ENCODE assay signal across 28 cellular contexts in the genomic region with DNA sequence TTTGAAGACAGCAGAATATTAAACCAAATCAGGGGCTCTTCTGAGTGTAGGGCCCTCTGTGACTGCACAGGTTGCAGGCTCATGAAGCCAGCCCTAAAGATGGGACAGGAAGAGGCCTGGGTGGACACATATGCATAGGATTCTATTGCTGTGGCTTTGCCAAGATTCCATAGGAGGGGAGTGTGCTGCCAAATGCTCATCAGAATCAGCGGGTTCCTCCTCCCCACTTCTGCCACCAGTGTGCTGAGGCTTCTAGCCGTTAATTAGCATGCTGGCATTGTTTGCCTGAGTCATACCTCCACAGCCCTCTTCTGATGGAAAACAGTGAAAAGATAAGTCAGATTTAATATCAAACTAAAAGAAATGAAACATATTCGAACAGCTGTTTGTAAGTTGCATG.
DNase-seq lines count a peak whose midpoint lies in the region; ATAC-seq, FAIRE-seq and TF ChIP-seq lines count a peak whose summit lies in the region.
"Had no signal": no experiment of that assay in that cellular context is flagged by ENCODE, and none has a peak within 500 bp of the region (broad histone marks: within the 10 kb centered on the region; RNA-seq: fewer than 3 reads in every experiment).

No MANE protein-coding gene starts in this region.

- H3K4me1 ChIP-seq in endodermal cell (ENCODE audit: control insufficient read depth, insufficient read depth, low read length) (no peaks in the 10 kb centered on the region), sigmoid colon (no peaks in the 10 kb centered on the region)
- H3K4me1 ChIP-seq: adrenal gland, lower lobe of right lung, parathyroid adenoma, right atrium auricular region had no signal

- TF ChIP-seq CTCF in endodermal cell (conservative IDR thresholded peaks at IDR 0.05) (no peak), sigmoid colon (IDR thresholded peaks at IDR 0.05) (no peak)

- no peaks in the 10 kb centered on the region for H3K4me1 Mint-ChIP-seq in endodermal cell
- H3K4me1 Mint-ChIP-seq: nephron progenitor cell had no signal

- 59 to 76% methylated on average over 2 of the region's 3 CpGs for WGBS in endodermal cell (ENCODE audit: insufficient coverage in 1 of 2, insufficient read length in 1 of 2), 2 experiments
- WGBS in sigmoid colon, 2 donors, result 63 to 78% methylated on average over 3 of the region's 3 CpGs

- no peak for FAIRE-seq in urothelium cell line (lab: Jason Lieb, UNC)
- FAIRE-seq: D721Med, RCC 7860 had no signal

- H3K27ac Mint-ChIP-seq in endodermal cell, result no peak overlapping the region
- H3K27ac Mint-ChIP-seq: nephron progenitor cell; T-helper 1 cell treated with Interleukin-12 subunit alpha and Interleukin-12 subunit beta and Interleukin-4 antibody, amounts not matched to agents 30 μg/mL and 1 μg/mL, for 36 hours had no signal

- no peak for TF ChIP-seq POLR2A in sigmoid colon (IDR thresholded peaks at IDR 0.05)

- H3K9ac ChIP-seq in endodermal cell (ENCODE audit: extremely low read depth, low read length, poor library complexity, severe bottlenecking), result no peak overlapping the region
- H3K9ac ChIP-seq: parathyroid adenoma had no signal

- intact Hi-C loops in Right ventricle myocardium inferior (cut with DNase I), result no loop called here
- intact Hi-C loops in left cardiac atrium (cut with DNase I), result no loop called here
- intact Hi-C loops in sigmoid colon (cut with DNase I), result loop anchor here (10.0 kb wide), 1 partner anchor 1554 kb away; no protein-coding TSS in a partner anchor

- no peak overlapping the region for H3K27ac ChIP-seq in endodermal cell (ENCODE audit: low read depth, low read length)
- no peak overlapping the region for H3K27ac ChIP-seq in sigmoid colon
- H3K27ac ChIP-seq: adrenal gland, C4-2B, coronary artery, lower lobe of right lung, parathyroid adenoma, right atrium auricular region had no signal

- H3K9me3 Mint-ChIP-seq in endodermal cell, result no peaks in the 10 kb centered on the region
- H3K9me3 Mint-ChIP-seq: nephron progenitor cell; T-helper 1 cell treated with Interleukin-12 subunit alpha and Interleukin-12 subunit beta and Interleukin-4 antibody, amounts not matched to agents 30 μg/mL and 1 μg/mL, for 36 hours had no signal

- TF ChIP-seq EP300 in sigmoid colon (IDR thresholded peaks at IDR 0.05), result no peak

- H3K36me3 ChIP-seq in endodermal cell (ENCODE audit: control insufficient read depth, insufficient read depth, low read length), result no peaks in the 10 kb centered on the region
- no peaks in the 10 kb centered on the region for H3K36me3 ChIP-seq in sigmoid colon
- H3K36me3 ChIP-seq: adrenal gland, lower lobe of right lung, right atrium auricular region had no signal

- DNase-seq in Right ventricle myocardium inferior (ENCODE audit: missing footprints) (peak; percentile 7), left cardiac atrium (no peak), NCI-H446 (lab: John Stamatoyannopoulos, UW) (peak; percentile 30 to 69), endodermal cell (peak; percentile 67), urothelium cell line (ENCODE audit: low spot score) (no peak), sigmoid colon (no peak)
- DNase-seq: activated CD4-positive, alpha-beta T cell treated with anti-CD3 and anti-CD28 coated beads for 4 hours; activated naive CD4-positive, alpha-beta T cell treated with Interleukin-2 at 50 U/mL for 16 hours; activated T-cell treated with anti-CD3 and anti-CD28 coated beads, Interleukin-2, amount 50 U/mL, for 48 hours; adrenal gland; Karpas-422; lower lobe of right lung; NCI-H1092; NCI-H2029 treated with DMSO at 0.1 percent for 48 hours; NCI-H510A treated with DMSO at 0.1 percent for 48 hours; nephron progenitor cell; stimulated activated CD4-positive, alpha-beta T cell treated with anti-CD3 and anti-CD28 coated beads, Interleukin-12 subunit alpha, Interleukin-12 subunit beta, amount 100 ng/mL, for 4 hours; stimulated activated CD4-positive, alpha-beta T cell treated with anti-CD3 and anti-CD28 coated beads, Interleukin-4, amount 100 ng/mL, for 24 hours; stimulated activated naive CD4-positive, alpha-beta T cell had no signal

- no peaks in the 10 kb centered on the region for H3K27me3 ChIP-seq in endodermal cell (ENCODE audit: control insufficient read depth, insufficient read depth, low read length, poor library complexity, severe bottlenecking)
- no peaks in the 10 kb centered on the region for H3K27me3 ChIP-seq in sigmoid colon
- H3K27me3 ChIP-seq: adrenal gland, right atrium auricular region had no signal

- no peaks in the 10 kb centered on the region for H3K36me3 Mint-ChIP-seq in endodermal cell (ENCODE audit: low read depth)

- H3K9me3 ChIP-seq in endodermal cell (ENCODE audit: control insufficient read depth, low read length), result no peaks in the 10 kb centered on the region
- H3K9me3 ChIP-seq in sigmoid colon, result no peaks in the 10 kb centered on the region
- H3K9me3 ChIP-seq: lower lobe of right lung, right atrium auricular region had no signal

- ATAC-seq in Right ventricle myocardium inferior (no peak), left cardiac atrium (no peak), HG03460 (IDR thresholded peaks at IDR 0.05; ENCODE audit: unreplicated experiment) (no peak), GM18861 (IDR thresholded peaks at IDR 0.05; ENCODE audit: unreplicated experiment) (no peak)
- ATAC-seq: lower lobe of right lung had no signal

- H3K4me3 Mint-ChIP-seq in endodermal cell, result no peak overlapping the region
- H3K4me3 Mint-ChIP-seq: nephron progenitor cell; T-helper 1 cell treated with Interleukin-12 subunit alpha and Interleukin-12 subunit beta and Interleukin-4 antibody, amounts not matched to agents 30 μg/mL and 1 μg/mL, for 36 hours had no signal

- H3K27me3 Mint-ChIP-seq in endodermal cell (ENCODE audit: insufficient read depth), result no peaks in the 10 kb centered on the region

- no peak overlapping the region for H3K4me3 ChIP-seq in endodermal cell (ENCODE audit: low read length)
- no peak overlapping the region for H3K4me3 ChIP-seq in sigmoid colon
- H3K4me3 ChIP-seq: adrenal gland, coronary artery, lower lobe of right lung, right atrium auricular region had no signal

Comparison
In these comparisons a context has a peak if more than half of its experiments do, and no peak if none do; other contexts are left out.
1. DNase-seq: peak in Right ventricle myocardium inferior (single experiment), NCI-H446 (2 of 2) and endodermal cell (single experiment); none in left cardiac atrium (single experiment), urothelium cell line (single experiment) and sigmoid colon (single experiment).